Comparison of ENCODE assay signal across 6 cellular contexts in genomic region chr6:112320148-112320547, GRCh38. TPM values are rescaled to one million over a fixed set of nuclear protein-coding genes. Genes with fewer than 3 reads are reported as not detected.
"Had no signal": no experiment of that assay in that cellular context is flagged by ENCODE, and none has a peak within 500 bp of the region (broad histone marks: within the 10 kb centered on the region; RNA-seq: fewer than 3 reads in every experiment).

No MANE protein-coding gene starts in this region.

RNA-seq across cellular contexts. Expression of gene RFPL4B, which starts 27.0 kb away (rescaled TPM):
- total RNA-seq: GM23248, GM23338, H1, H4, H7, H9 had no signal
- polyA plus RNA-seq: GM23248, GM23338, H1 had no signal
